ENCODE assay signal across 28 cellular contexts in the genomic region with DNA sequence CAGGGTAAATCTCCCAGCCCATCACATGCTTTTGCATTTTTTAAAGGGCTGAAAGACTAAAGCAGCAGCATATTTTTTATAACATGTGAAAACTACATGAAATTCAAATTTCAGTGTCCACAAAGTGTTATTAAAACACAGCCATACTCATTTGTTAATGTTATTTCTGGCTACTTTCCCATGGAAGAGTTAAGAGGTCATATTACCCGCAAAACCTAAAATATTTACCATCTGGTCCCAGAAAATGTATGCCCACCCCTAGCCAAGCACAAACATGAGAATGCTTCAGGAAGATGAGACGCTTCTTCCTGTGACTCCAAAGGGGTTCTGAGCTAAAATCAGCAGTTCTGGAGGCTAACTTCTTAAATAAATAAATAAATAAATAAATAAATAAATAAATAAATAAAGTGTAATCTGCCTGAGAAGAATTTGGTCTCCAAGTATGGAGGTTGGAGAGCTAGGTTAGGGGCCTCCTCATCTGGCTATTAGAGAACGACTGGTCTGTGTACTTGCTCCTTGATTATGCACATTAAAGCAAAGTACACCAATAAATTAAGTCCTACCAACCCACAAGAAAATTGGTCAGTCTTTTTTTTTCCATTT. TPM values are rescaled to one million over a fixed set of nuclear protein-coding genes. Genes with fewer than 3 reads are reported as not detected.
DNase-seq lines count a peak whose midpoint lies in the region; ATAC-seq, FAIRE-seq and TF ChIP-seq lines count a peak whose summit lies in the region.
"Had no signal": no experiment of that assay in that cellular context is flagged by ENCODE, and none has a peak within 500 bp of the region (broad histone marks: within the 10 kb centered on the region; RNA-seq: fewer than 3 reads in every experiment).

No MANE protein-coding gene starts in this region.

- intact Hi-C loops in endothelial cell of umbilical vein (cut with micrococcal nuclease) = no loop called here

- no peaks in the 10 kb centered on the region for H4K20me1 ChIP-seq in endothelial cell of umbilical vein (replicated peaks; ENCODE audit: control insufficient read depth, extremely low read depth, insufficient read depth, low read length)

- no peak overlapping the region for H2AFZ ChIP-seq in endothelial cell of umbilical vein (ENCODE audit: low read depth, low read length)
- H2AFZ ChIP-seq: GM23338 had no signal

- H3K9me1 ChIP-seq in endothelial cell of umbilical vein (replicated peaks; ENCODE audit: control insufficient read depth, extremely low read depth, insufficient read depth, low read length) = no peaks in the 10 kb centered on the region

- no TSS peak for BruUV-seq in endothelial cell of umbilical vein (replicated peaks; lab: Mats Ljungman, UMichigan)

- no peaks in the 10 kb centered on the region for H3K9me3 ChIP-seq in endothelial cell of umbilical vein (replicated peaks; ENCODE audit: control insufficient read depth, insufficient read depth, low read length)
- H3K9me3 ChIP-seq: adrenal gland, right lobe of liver, SJSA1 had no signal

- POLR2A ChIA-PET in endothelial cell of umbilical vein (lab: Charles Lee) = no interaction called here

- no peak overlapping the region for H3K27ac ChIP-seq in endothelial cell of umbilical vein (ENCODE audit: insufficient read depth, low read depth, low read length)
- H3K27ac ChIP-seq: adrenal gland, coronary artery, right lobe of liver, SJSA1 had no signal

- FAIRE-seq in endothelial cell of umbilical vein (lab: Jason Lieb, UNC) = no peak
- FAIRE-seq: bronchial epithelial cell, G401.6, keratinocyte had no signal

- TF ChIP-seq CTCF in endothelial cell of umbilical vein (IDR thresholded peaks at IDR 0.05; ENCODE audit: extremely low read depth in 1 of 2, insufficient read depth in 1 of 2, low read depth in 1 of 2, low read length in 2 of 2) = no peak

- H3K27me3 ChIP-seq in endothelial cell of umbilical vein (ENCODE audit: control insufficient read depth in 2 of 2, insufficient read depth in 2 of 2, low read length in 2 of 2) = no peaks in the 10 kb centered on the region
- H3K27me3 ChIP-seq: adrenal gland, right lobe of liver, SJSA1 had no signal

- dilution Hi-C loops in endothelial cell of umbilical vein (cut with MboI; ENCODE audit: extremely low pct_ligation_motif_present, low sequenced_read_pairs) = no loop called here

- TF ChIP-seq POLR2A in endothelial cell of umbilical vein (IDR thresholded peaks at IDR 0.05; ENCODE audit: low read depth, low read length) = no peak

- no peaks in the 10 kb centered on the region for H3K36me3 ChIP-seq in endothelial cell of umbilical vein (ENCODE audit: control insufficient read depth in 2 of 2, extremely low read depth in 1 of 2, insufficient read depth in 2 of 2, low read length in 2 of 2)
- H3K36me3 ChIP-seq: adrenal gland had no signal

- ATAC-seq in GM19397 (IDR thresholded peaks at IDR 0.05; ENCODE audit: unreplicated experiment) (no peak), GM18520 (IDR thresholded peaks at IDR 0.05; ENCODE audit: unreplicated experiment) (no peak)
- ATAC-seq: activated CD8-positive, alpha-beta memory T cell treated with anti-CD3 and anti-CD28 coated beads, Interleukin-2, amount 10 ng/mL, durations not matched to agents 7 days and 5 days; GM23338; natural killer cell treated with Interleukin-12 subunit alpha and Interleukin-12 subunit beta and Interleukin-15 and Interleukin-18, amount 100 ng/mL, for 72 hours; right lobe of liver; stimulated activated memory B cell treated with anti-CD40 and anti-IgM and Interleukin-4, amounts not matched to agents 10 μg/mL and 1 μg/mL and 100 μg/mL, for 72 hours; T-cell had no signal

- H3K79me2 ChIP-seq in endothelial cell of umbilical vein (ENCODE audit: control insufficient read depth, insufficient read depth, low read length) = peaks cover 25% of the 10 kb centered on the region

- no peak overlapping the region for H3K9ac ChIP-seq in endothelial cell of umbilical vein (replicated peaks; ENCODE audit: extremely low read depth, insufficient read depth, low read length)

- CTCF ChIA-PET in endothelial cell of umbilical vein (lab: Charles Lee) = no interaction called here

- no peak overlapping the region for H3K4me3 ChIP-seq in endothelial cell of umbilical vein (replicated peaks in 1 of 3; ENCODE audit: insufficient read depth in 1 of 3, low read depth in 1 of 3, low read length in 3 of 3)
- H3K4me3 ChIP-seq: adrenal gland, coronary artery, GM23338, right lobe of liver, SJSA1 had no signal

- DNase-seq in DMS 273 (lab: John Stamatoyannopoulos, UW; ENCODE audit: unreplicated experiment) (peak; percentile 56), NCI-H2171 treated with DMSO at 0.1 percent for 48 hours (lab: John Stamatoyannopoulos, UW) (peak; percentile 73), endothelial cell of umbilical vein (ENCODE audit: low read depth, low spot score) (peak; percentile 6), lung microvascular endothelial cell (ENCODE audit: low read depth in 2 of 2) (peak; percentile 0 to 8), GM19238 (ENCODE audit: insufficient read length, low spot score) (no peak), hypothalamus (lab: John Stamatoyannopoulos, UW) (no peak)
- DNase-seq: activated CD4-positive, CD25-positive, alpha-beta regulatory T cell; activated CD8-positive, alpha-beta memory T cell treated with anti-CD3 and anti-CD28 coated beads, Interleukin-2, amount 10 ng/mL, durations not matched to agents 7 days and 5 days; activated T-cell treated with anti-CD3 and anti-CD28 coated beads, Interleukin-2, amount 50 U/mL, for 48 hours; adrenal gland; effector memory CD4-positive, alpha-beta T cell; erythroblast; NCI-H1105 treated with DMSO at 0.1 percent for 48 hours; NCI-H1930; right lobe of liver; stimulated activated CD4-positive, alpha-beta T cell treated with anti-CD3 and anti-CD28 coated beads, Interleukin-4, amount 100 ng/mL, for 4 hours; substantia nigra; T-cell had no signal

- no peaks in the 10 kb centered on the region for H3K4me1 ChIP-seq in endothelial cell of umbilical vein (ENCODE audit: control insufficient read depth, extremely low read depth, insufficient read depth, low read length)
- H3K4me1 ChIP-seq: adrenal gland, right lobe of liver, SJSA1 had no signal

- no peak overlapping the region for H3K4me2 ChIP-seq in endothelial cell of umbilical vein (ENCODE audit: insufficient read depth, low read length)
- H3K4me2 ChIP-seq: GM23338 had no signal

TF ChIP-seq in endothelial cell of umbilical vein, 7 proteins besides CTCF, POLR2A, EP300 and RAD21:
- TF ChIP-seq MYC (IDR thresholded peaks at IDR 0.05; ENCODE audit: low read depth, low read length) = no peak
- TF ChIP-seq EZH2 (IDR thresholded peaks at IDR 0.05; ENCODE audit: borderline replicate concordance, low read depth, low read length, severe bottlenecking) = no peak
- no peak for TF ChIP-seq GATA2 (IDR thresholded peaks at IDR 0.05; ENCODE audit: insufficient read depth, insufficient read length, low read depth, low read length)
- TF ChIP-seq, protein P1, sequence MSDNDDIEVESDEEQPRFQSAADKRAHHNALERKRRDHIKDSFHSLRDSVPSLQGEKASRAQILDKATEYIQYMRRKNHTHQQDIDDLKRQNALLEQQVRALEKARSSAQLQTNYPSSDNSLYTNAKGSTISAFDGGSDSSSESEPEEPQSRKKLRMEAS (IDR thresholded peaks at IDR 0.05; ENCODE audit: insufficient read depth, insufficient read length) = no peak
- no peak for TF ChIP-seq FOS (IDR thresholded peaks at IDR 0.05; ENCODE audit: borderline replicate concordance, insufficient read depth, low read length)
- no peak for TF ChIP-seq JUN (IDR thresholded peaks at IDR 0.05; ENCODE audit: borderline replicate concordance, insufficient read depth, insufficient read length, low read depth)
- no peak for TF ChIP-seq POLR2AphosphoS5 (IDR thresholded peaks at IDR 0.05; ENCODE audit: insufficient read depth, low read depth, low read length)

RNA-seq across cellular contexts. Expression of a gene that starts 9.7 kb away (rescaled TPM):
- total RNA-seq in endothelial cell of umbilical vein (14.8 and 16.8 TPM in 2 replicates), lung microvascular endothelial cell (7.7 and 7.8 TPM in 2 replicates)
- 21.6 and 41.8 TPM in 2 replicates for polyA plus RNA-seq in endothelial cell of umbilical vein
- 35.9 and 38.8 TPM in 2 replicates for polyA plus RNA-seq in endothelial cell of umbilical vein (2011; cell fraction: cytosol; rRNA removed)
- 21.4 and 23.0 TPM in 2 replicates for polyA plus RNA-seq in endothelial cell of umbilical vein (2011; cell fraction: nucleus; rRNA removed)
- polyA plus RNA-seq in endothelial cell of umbilical vein (2012) = 14.5 and 18.8 TPM in 2 replicates
- 11.6 and 12.1 TPM in 2 replicates for polyA minus RNA-seq in endothelial cell of umbilical vein
- 11.5 TPM for polyA minus RNA-seq in endothelial cell of umbilical vein (2011; cell fraction: cytosol; rRNA and poly(A)+ RNA removed)
- 14.7 and 17.9 TPM in 2 replicates for polyA minus RNA-seq in endothelial cell of umbilical vein (2011; cell fraction: nucleus; rRNA and poly(A)+ RNA removed)

RNA-seq across cellular contexts. Expression of a gene that starts 9.9 kb away (rescaled TPM):
- 14.1 and 16.3 TPM in 2 replicates for total RNA-seq in endothelial cell of umbilical vein
- polyA plus RNA-seq in endothelial cell of umbilical vein = 8.1 and 11.6 TPM in 2 replicates
- 11.7 and 12.4 TPM in 2 replicates for polyA plus RNA-seq in endothelial cell of umbilical vein (2011; cell fraction: cytosol; rRNA removed)
- 11.7 and 12.4 TPM in 2 replicates for polyA plus RNA-seq in endothelial cell of umbilical vein (2011; cell fraction: nucleus; rRNA removed)
- 11.4 and 12.6 TPM in 2 replicates for polyA plus RNA-seq in endothelial cell of umbilical vein (2012)
- 19.1 and 20.0 TPM in 2 replicates for polyA minus RNA-seq in endothelial cell of umbilical vein
- polyA minus RNA-seq in endothelial cell of umbilical vein (2011; cell fraction: cytosol; rRNA and poly(A)+ RNA removed) = 17.5 TPM
- polyA minus RNA-seq in endothelial cell of umbilical vein (2011; cell fraction: nucleus; rRNA and poly(A)+ RNA removed) = 74.4 and 96.0 TPM in 2 replicates
- 8.1 and 9.2 TPM in 2 replicates for total RNA-seq in lung microvascular endothelial cell

Comparison
In these comparisons a context has a peak if more than half of its experiments do, and no peak if none do; other contexts are left out.
1. DNase-seq: peak in DMS 273 (single experiment), NCI-H2171 treated with DMSO at 0.1 percent for 48 hours (single experiment), endothelial cell of umbilical vein (single experiment) and lung microvascular endothelial cell (2 of 2); none in GM19238 (single experiment) and hypothalamus (0 of 51).